Comparison of ENCODE assay signal across 16 cellular contexts in genomic region chr7:117808910-117809705, GRCh38.
DNase-seq lines count a peak whose midpoint lies in the region; ATAC-seq, FAIRE-seq and TF ChIP-seq lines count a peak whose summit lies in the region.
"Had no signal": no experiment of that assay in that cellular context is flagged by ENCODE, and none has a peak within 500 bp of the region (broad histone marks: within the 10 kb centered on the region; RNA-seq: fewer than 3 reads in every experiment).

No MANE protein-coding gene starts in this region.

- H3K9ac ChIP-seq in astrocyte (ENCODE audit: low read length): no peak overlapping the region
- H3K9ac ChIP-seq in Karpas-422 (ENCODE audit: low read length): no peak overlapping the region

- no peak overlapping the region for H3K4me3 Mint-ChIP-seq in astrocyte (ENCODE audit: unreplicated experiment)
- H3K4me3 Mint-ChIP-seq: CD8-positive, alpha-beta memory T cell had no signal

- H3K27me3 ChIP-seq in left ventricle myocardium inferior (ENCODE audit: low read depth) (no peaks in the 10 kb centered on the region), astrocyte (ENCODE audit: insufficient read depth, low read length) (no peaks in the 10 kb centered on the region), Karpas-422 (ENCODE audit: low read length) (no peaks in the 10 kb centered on the region), Peyer's patch (no peaks in the 10 kb centered on the region)
- H3K27me3 ChIP-seq: breast epithelium, neutrophil had no signal

- no peaks in the 10 kb centered on the region for H3K9me3 Mint-ChIP-seq in astrocyte (ENCODE audit: unreplicated experiment)

- H3K4me3 ChIP-seq in left ventricle myocardium inferior (no peak overlapping the region), astrocyte (ENCODE audit: insufficient read depth, low read depth, low read length) (no peak overlapping the region), Karpas-422 (ENCODE audit: low read length) (no peak overlapping the region), Peyer's patch (no peak overlapping the region)
- H3K4me3 ChIP-seq: A549, breast epithelium, SJCRH30 had no signal

- H3K4me1 Mint-ChIP-seq in astrocyte (ENCODE audit: low read depth, unreplicated experiment): peaks cover 17% of the 10 kb centered on the region
- H3K4me1 Mint-ChIP-seq: CD8-positive, alpha-beta memory T cell had no signal

- H3K27ac ChIP-seq in left ventricle myocardium inferior (replicated peaks): no peak overlapping the region
- H3K27ac ChIP-seq in astrocyte (ENCODE audit: low read depth, low read length): peak overlapping the region; percentile 80
- H3K27ac ChIP-seq in Karpas-422 (ENCODE audit: low read length): no peak overlapping the region
- no peak overlapping the region for H3K27ac ChIP-seq in Peyer's patch
- H3K27ac ChIP-seq: A549, neutrophil, SJCRH30 had no signal

- H4K20me1 ChIP-seq in astrocyte (ENCODE audit: insufficient read depth, low read length) (no peaks in the 10 kb centered on the region), Karpas-422 (ENCODE audit: insufficient read depth, low read depth, low read length) (no peaks in the 10 kb centered on the region)

- H3K36me3 ChIP-seq in left ventricle myocardium inferior (no peaks in the 10 kb centered on the region), astrocyte (ENCODE audit: insufficient read depth, low read length) (no peaks in the 10 kb centered on the region), Karpas-422 (ENCODE audit: insufficient read depth, low read length) (no peaks in the 10 kb centered on the region), Peyer's patch (no peaks in the 10 kb centered on the region)
- H3K36me3 ChIP-seq: breast epithelium, neutrophil, SJCRH30 had no signal

- DNase-seq in Right ventricle myocardium inferior (ENCODE audit: missing footprints) (no peak), left ventricle myocardium inferior (no peak), astrocyte (ENCODE audit: low read depth) (peak; percentile 84), AG20443 (ENCODE audit: low spot score) (no peak), Karpas-422 (no peak), Peyer's patch (no peak)
- DNase-seq: activated gamma-delta T cell treated with Interleukin-2 at 50 U/mL for 16 hours; CD8-positive, alpha-beta memory T cell; effector CD8-positive, alpha-beta T cell; NCI-H524; SJCRH30 had no signal

- FAIRE-seq in astrocyte (lab: Jason Lieb, UNC) (no peak), islet of Langerhans (lab: Jason Lieb, UNC) (peak; percentile 36)
- FAIRE-seq: A549 had no signal

- ATAC-seq in Right ventricle myocardium inferior (peak; percentile 38), GM19395 (IDR thresholded peaks at IDR 0.05; ENCODE audit: unreplicated experiment) (no peak)
- ATAC-seq: A549 had no signal

- no peaks in the 10 kb centered on the region for H3K27me3 Mint-ChIP-seq in astrocyte (ENCODE audit: low read depth, unreplicated experiment)

- no peak for TF ChIP-seq CTCF in left ventricle myocardium inferior (IDR thresholded peaks at IDR 0.05; ENCODE audit: borderline replicate concordance)
- no peak for TF ChIP-seq CTCF in astrocyte (IDR thresholded peaks at IDR 0.05; ENCODE audit: insufficient read depth, low read depth, low read length)
- TF ChIP-seq CTCF in Peyer's patch (IDR thresholded peaks at IDR 0.05): no peak

- peak overlapping the region; percentile 41 for H3K4me2 ChIP-seq in astrocyte (ENCODE audit: low read length)
- H3K4me2 ChIP-seq in Karpas-422 (ENCODE audit: low read depth, low read length, poor library complexity, severe bottlenecking): no peak overlapping the region
- H3K4me2 ChIP-seq: A549 had no signal

- H3K9me2 ChIP-seq in Karpas-422 (replicated peaks; ENCODE audit: insufficient read depth, low read length): no peaks in the 10 kb centered on the region

- H3K79me2 ChIP-seq in astrocyte (ENCODE audit: insufficient read depth, low read length) (no peaks in the 10 kb centered on the region), Karpas-422 (ENCODE audit: low read length) (no peaks in the 10 kb centered on the region)

- no peaks in the 10 kb centered on the region for H3K36me3 Mint-ChIP-seq in astrocyte (ENCODE audit: low read depth, unreplicated experiment)
- H3K36me3 Mint-ChIP-seq: CD8-positive, alpha-beta memory T cell had no signal

- no peak for TF ChIP-seq POLR2A in Peyer's patch (IDR thresholded peaks at IDR 0.05)

- peaks cover 31% of the 10 kb centered on the region for H3K4me1 ChIP-seq in left ventricle myocardium inferior
- peaks cover 29% of the 10 kb centered on the region for H3K4me1 ChIP-seq in astrocyte (ENCODE audit: insufficient read depth, low read length)
- no peaks in the 10 kb centered on the region for H3K4me1 ChIP-seq in Karpas-422 (ENCODE audit: low read length)
- H3K4me1 ChIP-seq in Peyer's patch: no peaks in the 10 kb centered on the region
- H3K4me1 ChIP-seq: A549, breast epithelium, SJCRH30 had no signal

- H3K9me3 ChIP-seq in left ventricle myocardium inferior (replicated peaks) (no peaks in the 10 kb centered on the region), astrocyte (ENCODE audit: insufficient read depth, low read depth, low read length) (no peaks in the 10 kb centered on the region), Karpas-422 (ENCODE audit: low read length) (no peaks in the 10 kb centered on the region), Peyer's patch (no peaks in the 10 kb centered on the region)
- H3K9me3 ChIP-seq: A549, breast epithelium, neutrophil, SJCRH30 had no signal

- H2AFZ ChIP-seq in astrocyte (ENCODE audit: low read depth, low read length) (no peak overlapping the region), Karpas-422 (ENCODE audit: low read length) (no peak overlapping the region)

- no peak overlapping the region for H3K27ac Mint-ChIP-seq in astrocyte (ENCODE audit: unreplicated experiment)
- H3K27ac Mint-ChIP-seq: CD8-positive, alpha-beta memory T cell had no signal

- intact Hi-C loops in Right ventricle myocardium inferior (cut with DNase I): no loop called here
- intact Hi-C loops in left ventricle myocardium inferior (cut with micrococcal nuclease): no loop called here
